Comparison of ENCODE assay signal across 1 cellular context in the genomic region with DNA sequence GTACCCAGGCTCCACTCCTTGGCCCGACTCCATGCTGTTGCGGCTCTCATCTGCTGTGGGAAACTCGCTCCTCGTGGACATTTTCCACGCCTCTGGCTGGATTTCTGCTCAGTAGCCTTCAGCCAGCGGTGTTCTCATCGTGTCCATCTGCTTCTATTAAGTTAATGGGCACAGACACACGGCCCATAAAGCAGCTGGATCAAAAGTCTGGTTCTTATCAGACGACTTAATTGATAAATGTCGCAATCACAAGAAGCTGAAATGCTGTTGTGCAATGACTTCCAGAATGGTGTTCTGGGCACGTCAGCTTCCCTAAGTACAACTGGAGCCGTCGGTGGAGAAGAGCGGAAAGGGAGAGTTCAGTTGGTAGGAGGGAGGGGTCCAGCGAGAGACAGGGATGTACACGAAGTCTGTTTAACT.
TF ChIP-seq lines count a peak whose summit lies in the region.

No MANE protein-coding gene starts in this region.

TF ChIP-seq in GM12878, 131 proteins besides CTCF, POLR2A, EP300 and RAD21 (continued from another document):
- TF ChIP-seq, protein P1, sequence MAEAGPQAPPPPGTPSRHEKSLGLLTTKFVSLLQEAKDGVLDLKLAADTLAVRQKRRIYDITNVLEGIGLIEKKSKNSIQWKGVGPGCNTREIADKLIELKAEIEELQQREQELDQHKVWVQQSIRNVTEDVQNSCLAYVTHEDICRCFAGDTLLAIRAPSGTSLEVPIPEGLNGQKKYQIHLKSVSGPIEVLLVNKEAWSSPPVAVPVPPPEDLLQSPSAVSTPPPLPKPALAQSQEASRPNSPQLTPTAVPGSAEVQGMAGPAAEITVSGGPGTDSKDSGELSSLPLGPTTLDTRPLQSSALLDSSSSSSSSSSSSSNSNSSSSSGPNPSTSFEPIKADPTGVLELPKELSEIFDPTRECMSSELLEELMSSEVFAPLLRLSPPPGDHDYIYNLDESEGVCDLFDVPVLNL (IDR thresholded peaks at IDR 0.05; ENCODE audit: low read depth, low read length) = no peak
- no peak for TF ChIP-seq SPI1 (IDR thresholded peaks at IDR 0.05; ENCODE audit: borderline replicate concordance, insufficient read depth, low read depth, low read length)
- TF ChIP-seq ZNF274 (IDR thresholded peaks at IDR 0.05; ENCODE audit: insufficient read depth, insufficient read length) = no peak
- TF ChIP-seq NFYA (IDR thresholded peaks at IDR 0.05; ENCODE audit: borderline replicate concordance, low read depth, low read length) = no peak
- no peak for TF ChIP-seq MXI1 (IDR thresholded peaks at IDR 0.05; ENCODE audit: low read depth, low read length)
- no peak for TF ChIP-seq NRF1 (conservative IDR thresholded peaks at IDR 0.05; ENCODE audit: low read depth, low read length)
- no peak for TF ChIP-seq IRF3 (IDR thresholded peaks at IDR 0.05)
- TF ChIP-seq, protein P2, sequence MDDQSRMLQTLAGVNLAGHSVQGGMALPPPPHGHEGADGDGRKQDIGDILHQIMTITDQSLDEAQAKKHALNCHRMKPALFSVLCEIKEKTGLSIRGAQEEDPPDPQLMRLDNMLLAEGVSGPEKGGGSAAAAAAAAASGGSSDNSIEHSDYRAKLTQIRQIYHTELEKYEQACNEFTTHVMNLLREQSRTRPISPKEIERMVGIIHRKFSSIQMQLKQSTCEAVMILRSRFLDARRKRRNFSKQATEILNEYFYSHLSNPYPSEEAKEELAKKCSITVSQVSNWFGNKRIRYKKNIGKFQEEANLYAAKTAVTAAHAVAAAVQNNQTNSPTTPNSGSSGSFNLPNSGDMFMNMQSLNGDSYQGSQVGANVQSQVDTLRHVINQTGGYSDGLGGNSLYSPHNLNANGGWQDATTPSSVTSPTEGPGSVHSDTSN (IDR thresholded peaks at IDR 0.05; ENCODE audit: insufficient replicate concordance, low read depth, low read length) = no peak
- no peak for TF ChIP-seq RCOR1 (conservative IDR thresholded peaks at IDR 0.05; ENCODE audit: low read depth, low read length)
- no peak for TF ChIP-seq NR2C1 (IDR thresholded peaks at IDR 0.05)
- TF ChIP-seq SMAD5 (IDR thresholded peaks at IDR 0.05; ENCODE audit: low read depth) = no peak
- no peak for TF ChIP-seq KLF5 (IDR thresholded peaks at IDR 0.05; ENCODE audit: partially characterized antibody)
